ENCODE assay signal across 1 cellular context in the genomic region with DNA sequence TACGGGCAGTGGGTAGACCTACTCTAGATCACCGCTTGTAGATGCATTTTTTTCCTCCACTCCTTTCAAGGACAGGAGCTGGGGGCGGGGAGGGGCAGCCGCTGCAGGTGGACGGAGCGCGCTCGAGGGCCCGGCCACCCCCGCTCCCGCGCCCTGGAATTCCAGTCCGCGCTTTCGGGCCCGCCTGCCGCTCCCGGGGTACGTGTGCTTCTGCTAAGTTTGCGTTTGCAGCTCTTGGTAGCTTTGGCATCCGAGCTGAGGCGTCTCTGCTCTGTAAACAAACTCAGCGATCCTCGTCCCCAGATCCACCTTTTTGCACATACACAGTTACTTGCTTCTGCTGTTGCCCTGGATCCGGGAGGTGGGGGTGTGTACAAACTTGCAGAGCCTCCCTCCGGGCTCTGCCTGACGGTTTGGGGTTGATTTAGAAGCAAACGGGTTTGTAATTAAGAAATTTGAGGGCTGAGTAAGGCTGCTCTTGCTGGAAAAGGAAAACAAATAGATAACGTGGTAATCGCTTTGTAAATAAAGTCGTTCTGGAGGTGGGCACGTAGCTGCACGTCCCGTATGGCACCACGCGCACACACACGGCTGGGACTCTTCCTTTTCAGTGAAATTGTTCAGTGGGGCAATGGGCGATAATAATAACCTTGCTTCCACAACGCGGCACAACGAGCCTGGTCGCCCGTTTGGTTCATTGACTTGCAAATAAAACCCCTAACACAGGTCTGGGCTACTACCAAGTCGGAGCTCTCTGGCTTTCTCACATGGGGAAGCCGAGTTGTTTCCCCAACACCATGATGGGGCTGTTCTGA.
TF ChIP-seq lines count a peak whose summit lies in the region.

No MANE protein-coding gene starts in this region.

TF ChIP-seq in WTC11, 78 proteins besides CTCF, POLR2A, EP300 and RAD21 (continued from another document):
- TF ChIP-seq GTF2I (CRISPR knock-in tag; conservative IDR thresholded peaks at IDR 0.05) = no peak
- no peak for TF ChIP-seq NFYB (CRISPR knock-in tag; conservative IDR thresholded peaks at IDR 0.05; ENCODE audit: low read depth)
- no peak for TF ChIP-seq GRHL2 (CRISPR knock-in tag; IDR thresholded peaks at IDR 0.05; ENCODE audit: insufficient replicate concordance, severe bottlenecking)
- TF ChIP-seq ZNF416 (CRISPR knock-in tag; IDR thresholded peaks at IDR 0.05) = no peak
- peak; percentile 36; the same call in 1 of the 2 replicates for TF ChIP-seq PREB (CRISPR knock-in tag; IDR thresholded peaks at IDR 0.05; ENCODE audit: borderline replicate concordance)
- TF ChIP-seq ZNF219 (CRISPR knock-in tag; IDR thresholded peaks at IDR 0.05; ENCODE audit: borderline replicate concordance) = no peak
